ENCODE assay signal across 24 cellular contexts in genomic region chr16:67675579-67675935, GRCh38.
"Had no signal": no experiment of that assay in that cellular context is flagged by ENCODE, and none has a peak within 500 bp of the region (broad histone marks: within the 10 kb centered on the region; RNA-seq: fewer than 3 reads in every experiment).

No MANE protein-coding gene starts in this region.

- H3K4me2 ChIP-seq: smooth muscle cell had no signal

- H3K9me3 ChIP-seq: esophagus squamous epithelium, right atrium auricular region, stomach, thyroid gland had no signal

- H3K9ac ChIP-seq: parathyroid adenoma had no signal

- H3K27ac ChIP-seq: right atrium auricular region had no signal

- ATAC-seq: activated CD8-positive, alpha-beta T cell treated with anti-CD3 and anti-CD28 coated beads for 36 hours; activated T-cell treated with anti-CD3 and anti-CD28 coated beads, Interleukin-2, amount 50 U/mL, for 4 hours; activated T-helper 17 cell treated with anti-CD3 and anti-CD28 coated beads, Interleukin-2, amount 50 U/mL, for 72 hours; left ventricle myocardium superior; stimulated activated naive B cell treated with anti-CD40 and anti-IgM and Interleukin-4, amounts not matched to agents 10 μg/mL and 1 μg/mL and 100 μg/mL, for 72 hours; T-helper 17 cell; WTC11 had no signal

- H3K79me2 ChIP-seq: parathyroid adenoma had no signal

- H3K36me3 ChIP-seq: right atrium auricular region, thyroid gland had no signal

- DNase-seq: activated CD4-positive, alpha-beta T cell treated with anti-CD3 and anti-CD28 coated beads for 1 hour; activated CD4-positive, alpha-beta T cell treated with anti-CD3 and anti-CD28 coated beads, Interleukin-2, amount 50 U/mL, for 1 hour; activated CD8-positive, alpha-beta T cell treated with anti-CD3 and anti-CD28 coated beads for 36 hours; activated gamma-delta T cell treated with Interleukin-2 at 50 U/mL for 16 hours; activated naive CD8-positive, alpha-beta T cell treated with anti-CD3 and anti-CD28 coated beads, Interleukin-2, amount 50 U/mL, for 24 hours; activated T-cell treated with anti-CD3 and anti-CD28 coated beads, Interleukin-2, amount 50 U/mL, for 4 hours; amygdala; esophagus squamous epithelium; foreskin melanocyte; left ventricle myocardium superior; naive B cell; nephron progenitor cell; nucleus accumbens; stimulated activated CD4-positive, alpha-beta T cell treated with anti-CD3 and anti-CD28 coated beads, Interleukin-15, amount 100 ng/mL, for 24 hours; stimulated activated CD4-positive, alpha-beta T cell treated with anti-CD3 and anti-CD28 coated beads, Interleukin-2, amount 100 ng/mL, for 24 hours; stimulated activated naive B cell treated with anti-CD40 and anti-IgM and Interleukin-4, amounts not matched to agents 10 μg/mL and 1 μg/mL and 100 μg/mL, for 72 hours; stomach; T-helper 17 cell; thyroid gland had no signal

- H3K27me3 ChIP-seq: esophagus squamous epithelium, right atrium auricular region, stomach, thyroid gland had no signal

- H3K4me3 ChIP-seq: esophagus squamous epithelium, right atrium auricular region, smooth muscle cell, stomach, thyroid gland had no signal

- H2AFZ ChIP-seq: parathyroid adenoma had no signal
